ENCODE assay signal across 1 cellular context in the genomic region with DNA sequence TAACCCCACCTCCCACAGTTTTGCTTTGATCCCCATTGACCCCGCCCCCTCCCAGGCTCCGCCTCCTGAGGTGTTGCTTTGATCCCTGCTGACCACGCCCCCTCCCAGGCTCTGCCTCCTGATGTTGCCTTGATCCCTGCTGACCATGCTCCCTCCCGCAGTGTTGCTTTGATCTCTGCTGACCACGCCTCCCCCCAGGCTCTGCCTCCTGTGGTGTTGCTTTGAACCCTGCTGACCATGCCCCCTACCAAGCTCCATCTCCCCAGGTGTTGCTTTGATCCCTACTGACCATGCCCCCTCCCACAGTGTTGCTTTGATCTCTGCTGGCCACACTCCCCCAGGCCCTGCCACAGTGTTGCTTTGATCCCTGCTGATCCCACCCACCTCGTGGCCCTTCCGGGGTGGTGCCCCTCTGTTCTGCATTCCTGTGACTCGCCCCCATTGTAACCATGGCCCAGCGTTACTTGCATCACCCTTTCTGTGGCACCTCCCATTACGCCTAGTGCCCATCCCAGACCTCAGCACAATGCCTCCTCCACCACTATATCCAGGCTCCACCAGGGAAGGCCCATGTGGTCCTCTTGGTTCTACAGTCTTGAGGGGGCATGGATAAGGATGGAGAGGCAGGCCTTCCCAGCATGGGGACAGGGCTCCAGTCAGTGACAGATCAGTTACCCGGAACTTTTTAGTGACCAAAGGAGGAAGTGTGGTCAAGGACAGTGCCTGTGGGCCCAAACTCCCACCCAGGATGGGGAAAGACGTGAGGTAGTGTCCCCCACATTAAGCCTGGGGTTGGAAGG.
TF ChIP-seq lines count a peak whose summit lies in the region.

No MANE protein-coding gene starts in this region.

TF ChIP-seq in HepG2, 621 proteins besides CTCF, POLR2A, EP300 and RAD21 (continued from another document):
- TF ChIP-seq TCF7 (IDR thresholded peaks at IDR 0.05; ENCODE audit: low read depth): peak; percentile 100
- no peak for TF ChIP-seq ZNF883 (CRISPR knock-in tag; IDR thresholded peaks at IDR 0.05; ENCODE audit: not compliant biosample characterization)
- no peak for TF ChIP-seq MYNN (CRISPR knock-in tag; IDR thresholded peaks at IDR 0.05; ENCODE audit: low read depth)
- no peak for TF ChIP-seq NKX3-1 (CRISPR knock-in tag; IDR thresholded peaks at IDR 0.05)
- no peak for TF ChIP-seq ZNF629 (CRISPR knock-in tag; conservative IDR thresholded peaks at IDR 0.05)
- no peak for TF ChIP-seq HHEX (CRISPR knock-in tag; IDR thresholded peaks at IDR 0.05)
- TF ChIP-seq, protein P1, sequence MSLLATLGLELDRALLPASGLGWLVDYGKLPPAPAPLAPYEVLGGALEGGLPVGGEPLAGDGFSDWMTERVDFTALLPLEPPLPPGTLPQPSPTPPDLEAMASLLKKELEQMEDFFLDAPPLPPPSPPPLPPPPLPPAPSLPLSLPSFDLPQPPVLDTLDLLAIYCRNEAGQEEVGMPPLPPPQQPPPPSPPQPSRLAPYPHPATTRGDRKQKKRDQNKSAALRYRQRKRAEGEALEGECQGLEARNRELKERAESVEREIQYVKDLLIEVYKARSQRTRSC (CRISPR knock-in tag; IDR thresholded peaks at IDR 0.05; ENCODE audit: low read depth): no peak; the same call in 1 of the 2 replicates
- TF ChIP-seq ZFAT (CRISPR knock-in tag; conservative IDR thresholded peaks at IDR 0.05): no peak
- peak; percentile 99 for TF ChIP-seq ZNF703 (CRISPR knock-in tag; IDR thresholded peaks at IDR 0.05; ENCODE audit: borderline replicate concordance)
- no peak for TF ChIP-seq SMAD9 (CRISPR knock-in tag; IDR thresholded peaks at IDR 0.05)
- no peak for TF ChIP-seq HMGA1 (CRISPR knock-in tag; conservative IDR thresholded peaks at IDR 0.05)
- TF ChIP-seq ZSCAN25 (CRISPR knock-in tag; IDR thresholded peaks at IDR 0.05): peak; percentile 93
- no peak for TF ChIP-seq MAFG (CRISPR knock-in tag; IDR thresholded peaks at IDR 0.05)
- TF ChIP-seq ZBTB7B (CRISPR knock-in tag; IDR thresholded peaks at IDR 0.05): peak; percentile 97
- no peak for TF ChIP-seq ZNF562 (CRISPR knock-in tag; IDR thresholded peaks at IDR 0.05; ENCODE audit: borderline replicate concordance)
- no peak for TF ChIP-seq NFYB (CRISPR knock-in tag; IDR thresholded peaks at IDR 0.05)
- TF ChIP-seq CCAR2 (optimal IDR thresholded peaks at IDR 0.05; ENCODE audit: low read depth, low read length): peak; percentile 98
- peak; percentile 98 for TF ChIP-seq ZNF556 (CRISPR knock-in tag; IDR thresholded peaks at IDR 0.05; ENCODE audit: borderline replicate concordance)
- TF ChIP-seq SUZ12 (IDR thresholded peaks at IDR 0.05; ENCODE audit: low read depth, low read length): no peak
- TF ChIP-seq, protein P2, sequence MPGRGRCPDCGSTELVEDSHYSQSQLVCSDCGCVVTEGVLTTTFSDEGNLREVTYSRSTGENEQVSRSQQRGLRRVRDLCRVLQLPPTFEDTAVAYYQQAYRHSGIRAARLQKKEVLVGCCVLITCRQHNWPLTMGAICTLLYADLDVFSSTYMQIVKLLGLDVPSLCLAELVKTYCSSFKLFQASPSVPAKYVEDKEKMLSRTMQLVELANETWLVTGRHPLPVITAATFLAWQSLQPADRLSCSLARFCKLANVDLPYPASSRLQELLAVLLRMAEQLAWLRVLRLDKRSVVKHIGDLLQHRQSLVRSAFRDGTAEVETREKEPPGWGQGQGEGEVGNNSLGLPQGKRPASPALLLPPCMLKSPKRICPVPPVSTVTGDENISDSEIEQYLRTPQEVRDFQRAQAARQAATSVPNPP (CRISPR knock-in tag; IDR thresholded peaks at IDR 0.05): 0 out of 2 replicates have a peak, but pooled peaks have one; percentile 22
